Comparison of ENCODE assay signal across 7 cellular contexts in genomic region chr18:67654101-67654500, GRCh38.
"Had no signal": no experiment of that assay in that cellular context is flagged by ENCODE, and none has a peak within 500 bp of the region (broad histone marks: within the 10 kb centered on the region; RNA-seq: fewer than 3 reads in every experiment).

No MANE protein-coding gene starts in this region.

- H3K4me2 ChIP-seq: GM23338, KMS-11 had no signal

- DNase-seq: H9, HCEC 1CT, Karpas-422, KBM-7 had no signal

- H2AFZ ChIP-seq: GM23338 had no signal

- H3K9ac ChIP-seq: KMS-11 had no signal

- H3K4me3 ChIP-seq: GM23338 had no signal

- H3K27ac ChIP-seq: KMS-11 had no signal

- ATAC-seq: GM23338 had no signal

- FAIRE-seq: HTR-8/SVneo had no signal
